Comparison of ENCODE assay signal across 1 cellular context in the genomic region with DNA sequence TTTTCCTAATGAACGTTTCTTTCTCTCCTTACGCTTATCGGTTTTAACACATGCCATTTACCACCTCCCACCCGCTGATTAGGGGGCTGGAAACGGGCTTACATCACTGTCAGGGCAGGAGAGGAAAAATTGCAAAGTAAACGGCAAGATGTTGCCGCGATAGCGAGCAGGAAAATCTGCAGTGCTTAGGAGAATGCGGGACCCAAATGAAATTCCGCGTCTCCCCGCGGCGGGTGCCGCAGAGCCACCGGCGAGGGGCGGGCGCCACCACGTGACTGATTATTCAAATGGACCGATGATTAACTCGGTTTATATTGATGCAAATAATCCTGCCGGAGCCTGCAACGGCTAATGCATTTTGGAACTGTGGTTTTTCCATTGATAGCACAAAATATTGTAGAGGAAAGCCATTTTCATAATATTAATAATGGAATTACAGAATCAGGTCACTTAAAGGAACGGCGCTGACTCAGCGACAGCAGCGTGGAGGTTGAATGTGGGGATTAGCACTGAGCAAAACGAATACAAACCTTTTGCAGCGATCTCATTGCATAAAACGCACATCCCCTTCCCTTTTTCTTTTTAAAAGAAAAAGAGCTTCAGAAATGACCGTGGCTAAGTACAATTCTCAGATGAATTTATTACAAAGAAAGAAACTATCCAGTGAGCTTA.
TF ChIP-seq lines count a peak whose summit lies in the region.

No MANE protein-coding gene starts in this region.

TF ChIP-seq in K562, 482 proteins besides CTCF, POLR2A, EP300 and RAD21 (continued from another document and continues in another):
- TF ChIP-seq, protein P1, sequence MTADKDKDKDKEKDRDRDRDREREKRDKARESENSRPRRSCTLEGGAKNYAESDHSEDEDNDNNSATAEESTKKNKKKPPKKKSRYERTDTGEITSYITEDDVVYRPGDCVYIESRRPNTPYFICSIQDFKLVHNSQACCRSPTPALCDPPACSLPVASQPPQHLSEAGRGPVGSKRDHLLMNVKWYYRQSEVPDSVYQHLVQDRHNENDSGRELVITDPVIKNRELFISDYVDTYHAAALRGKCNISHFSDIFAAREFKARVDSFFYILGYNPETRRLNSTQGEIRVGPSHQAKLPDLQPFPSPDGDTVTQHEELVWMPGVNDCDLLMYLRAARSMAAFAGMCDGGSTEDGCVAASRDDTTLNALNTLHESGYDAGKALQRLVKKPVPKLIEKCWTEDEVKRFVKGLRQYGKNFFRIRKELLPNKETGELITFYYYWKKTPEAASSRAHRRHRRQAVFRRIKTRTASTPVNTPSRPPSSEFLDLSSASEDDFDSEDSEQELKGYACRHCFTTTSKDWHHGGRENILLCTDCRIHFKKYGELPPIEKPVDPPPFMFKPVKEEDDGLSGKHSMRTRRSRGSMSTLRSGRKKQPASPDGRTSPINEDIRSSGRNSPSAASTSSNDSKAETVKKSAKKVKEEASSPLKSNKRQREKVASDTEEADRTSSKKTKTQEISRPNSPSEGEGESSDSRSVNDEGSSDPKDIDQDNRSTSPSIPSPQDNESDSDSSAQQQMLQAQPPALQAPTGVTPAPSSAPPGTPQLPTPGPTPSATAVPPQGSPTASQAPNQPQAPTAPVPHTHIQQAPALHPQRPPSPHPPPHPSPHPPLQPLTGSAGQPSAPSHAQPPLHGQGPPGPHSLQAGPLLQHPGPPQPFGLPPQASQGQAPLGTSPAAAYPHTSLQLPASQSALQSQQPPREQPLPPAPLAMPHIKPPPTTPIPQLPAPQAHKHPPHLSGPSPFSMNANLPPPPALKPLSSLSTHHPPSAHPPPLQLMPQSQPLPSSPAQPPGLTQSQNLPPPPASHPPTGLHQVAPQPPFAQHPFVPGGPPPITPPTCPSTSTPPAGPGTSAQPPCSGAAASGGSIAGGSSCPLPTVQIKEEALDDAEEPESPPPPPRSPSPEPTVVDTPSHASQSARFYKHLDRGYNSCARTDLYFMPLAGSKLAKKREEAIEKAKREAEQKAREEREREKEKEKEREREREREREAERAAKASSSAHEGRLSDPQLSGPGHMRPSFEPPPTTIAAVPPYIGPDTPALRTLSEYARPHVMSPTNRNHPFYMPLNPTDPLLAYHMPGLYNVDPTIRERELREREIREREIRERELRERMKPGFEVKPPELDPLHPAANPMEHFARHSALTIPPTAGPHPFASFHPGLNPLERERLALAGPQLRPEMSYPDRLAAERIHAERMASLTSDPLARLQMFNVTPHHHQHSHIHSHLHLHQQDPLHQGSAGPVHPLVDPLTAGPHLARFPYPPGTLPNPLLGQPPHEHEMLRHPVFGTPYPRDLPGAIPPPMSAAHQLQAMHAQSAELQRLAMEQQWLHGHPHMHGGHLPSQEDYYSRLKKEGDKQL (CRISPR knock-in tag; IDR thresholded peaks at IDR 0.05; ENCODE audit: borderline replicate concordance), result no peak
- TF ChIP-seq BDP1 (IDR thresholded peaks at IDR 0.05; ENCODE audit: insufficient read depth, insufficient read length) (no peak), SREBF1 (IDR thresholded peaks at IDR 0.05; ENCODE audit: borderline replicate concordance, low read depth, low read length) (no peak), TOE1 (IDR thresholded peaks at IDR 0.05; ENCODE audit: borderline replicate concordance) (peak; percentile 80; the same call in 1 of the 2 replicates), TOE1 (CRISPR knock-in tag; IDR thresholded peaks at IDR 0.05; ENCODE audit: borderline replicate concordance, low read depth) (no peak), HIVEP1 (CRISPR knock-in tag; IDR thresholded peaks at IDR 0.05) (no peak), MYC (IDR thresholded peaks at IDR 0.05; ENCODE audit: low read depth, low read length) (no peak), MYC (CRISPR knock-in tag; IDR thresholded peaks at IDR 0.05; ENCODE audit: borderline replicate concordance, low read depth) (no peak), SIN3A (IDR thresholded peaks at IDR 0.05; ENCODE audit: borderline replicate concordance in 2 of 2, control insufficient read depth in 1 of 2, low read depth in 2 of 2, low read length in 2 of 2) (no peak), ZKSCAN8 (CRISPR knock-in tag; IDR thresholded peaks at IDR 0.05) (no peak), NFIC (IDR thresholded peaks at IDR 0.05) (no peak), MED1 (CRISPR knock-in tag; IDR thresholded peaks at IDR 0.05; ENCODE audit: borderline replicate concordance) (no peak), SMARCE1 (IDR thresholded peaks at IDR 0.05) (peak; percentile 40; the same call in 1 of the 2 replicates), ZNF445 (CRISPR knock-in tag; IDR thresholded peaks at IDR 0.05; ENCODE audit: low read depth) (no peak), SMARCC2 (IDR thresholded peaks at IDR 0.05; ENCODE audit: low read depth) (no peak), EGR1 (conservative IDR thresholded peaks at IDR 0.05) (no peak), CHD4 (IDR thresholded peaks at IDR 0.05; ENCODE audit: insufficient read depth, insufficient replicate concordance, low read depth, low read length, poor library complexity, severe bottlenecking) (no peak), ZNF75A (CRISPR knock-in tag; IDR thresholded peaks at IDR 0.05) (no peak), RCOR1 (IDR thresholded peaks at IDR 0.05; ENCODE audit: borderline replicate concordance in 1 of 2, low read depth in 2 of 2, low read length in 2 of 2) (peak in 1 of 2 experiments; percentile 69; a peak in 1 of 4 replicates), KLF16 (IDR thresholded peaks at IDR 0.05) (0 out of 2 replicates have a peak, but pooled peaks have one; percentile 16), JUN (IDR thresholded peaks at IDR 0.05; ENCODE audit: borderline replicate concordance, low read depth, low read length) (0 out of 2 replicates have a peak, but pooled peaks have one; percentile 8), JUN (CRISPR knock-in tag; IDR thresholded peaks at IDR 0.05; ENCODE audit: borderline replicate concordance) (no peak), THRAP3 (IDR thresholded peaks at IDR 0.05; ENCODE audit: borderline replicate concordance) (no peak), TGIF2 (CRISPR knock-in tag; IDR thresholded peaks at IDR 0.05) (no peak), ZNF217 (CRISPR knock-in tag; IDR thresholded peaks at IDR 0.05) (no peak), RAD51 (IDR thresholded peaks at IDR 0.05; ENCODE audit: borderline replicate concordance, low read depth) (peak; percentile 80), ZNF253 (CRISPR knock-in tag; conservative IDR thresholded peaks at IDR 0.05) (no peak), ZNF79 (CRISPR knock-in tag; IDR thresholded peaks at IDR 0.05; ENCODE audit: low read depth) (no peak), HCFC1 (IDR thresholded peaks at IDR 0.05; ENCODE audit: low read depth, low read length) (no peak), KAT7 (CRISPR knock-in tag; IDR thresholded peaks at IDR 0.05; ENCODE audit: borderline replicate concordance) (no peak)
- TF ChIP-seq, protein P2, sequence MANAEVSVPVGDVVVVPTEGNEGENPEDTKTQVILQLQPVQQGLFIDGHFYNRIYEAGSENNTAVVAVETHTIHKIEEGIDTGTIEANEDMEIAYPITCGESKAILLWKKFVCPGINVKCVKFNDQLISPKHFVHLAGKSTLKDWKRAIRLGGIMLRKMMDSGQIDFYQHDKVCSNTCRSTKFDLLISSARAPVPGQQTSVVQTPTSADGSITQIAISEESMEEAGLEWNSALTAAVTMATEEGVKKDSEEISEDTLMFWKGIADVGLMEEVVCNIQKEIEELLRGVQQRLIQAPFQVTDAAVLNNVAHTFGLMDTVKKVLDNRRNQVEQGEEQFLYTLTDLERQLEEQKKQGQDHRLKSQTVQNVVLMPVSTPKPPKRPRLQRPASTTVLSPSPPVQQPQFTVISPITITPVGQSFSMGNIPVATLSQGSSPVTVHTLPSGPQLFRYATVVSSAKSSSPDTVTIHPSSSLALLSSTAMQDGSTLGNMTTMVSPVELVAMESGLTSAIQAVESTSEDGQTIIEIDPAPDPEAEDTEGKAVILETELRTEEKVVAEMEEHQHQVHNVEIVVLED (CRISPR knock-in tag; IDR thresholded peaks at IDR 0.05), result no peak
- TF ChIP-seq, protein P3, sequence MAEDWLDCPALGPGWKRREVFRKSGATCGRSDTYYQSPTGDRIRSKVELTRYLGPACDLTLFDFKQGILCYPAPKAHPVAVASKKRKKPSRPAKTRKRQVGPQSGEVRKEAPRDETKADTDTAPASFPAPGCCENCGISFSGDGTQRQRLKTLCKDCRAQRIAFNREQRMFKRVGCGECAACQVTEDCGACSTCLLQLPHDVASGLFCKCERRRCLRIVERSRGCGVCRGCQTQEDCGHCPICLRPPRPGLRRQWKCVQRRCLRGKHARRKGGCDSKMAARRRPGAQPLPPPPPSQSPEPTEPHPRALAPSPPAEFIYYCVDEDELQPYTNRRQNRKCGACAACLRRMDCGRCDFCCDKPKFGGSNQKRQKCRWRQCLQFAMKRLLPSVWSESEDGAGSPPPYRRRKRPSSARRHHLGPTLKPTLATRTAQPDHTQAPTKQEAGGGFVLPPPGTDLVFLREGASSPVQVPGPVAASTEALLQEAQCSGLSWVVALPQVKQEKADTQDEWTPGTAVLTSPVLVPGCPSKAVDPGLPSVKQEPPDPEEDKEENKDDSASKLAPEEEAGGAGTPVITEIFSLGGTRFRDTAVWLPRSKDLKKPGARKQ (CRISPR knock-in tag; IDR thresholded peaks at IDR 0.05), result no peak
- TF ChIP-seq, protein P4, sequence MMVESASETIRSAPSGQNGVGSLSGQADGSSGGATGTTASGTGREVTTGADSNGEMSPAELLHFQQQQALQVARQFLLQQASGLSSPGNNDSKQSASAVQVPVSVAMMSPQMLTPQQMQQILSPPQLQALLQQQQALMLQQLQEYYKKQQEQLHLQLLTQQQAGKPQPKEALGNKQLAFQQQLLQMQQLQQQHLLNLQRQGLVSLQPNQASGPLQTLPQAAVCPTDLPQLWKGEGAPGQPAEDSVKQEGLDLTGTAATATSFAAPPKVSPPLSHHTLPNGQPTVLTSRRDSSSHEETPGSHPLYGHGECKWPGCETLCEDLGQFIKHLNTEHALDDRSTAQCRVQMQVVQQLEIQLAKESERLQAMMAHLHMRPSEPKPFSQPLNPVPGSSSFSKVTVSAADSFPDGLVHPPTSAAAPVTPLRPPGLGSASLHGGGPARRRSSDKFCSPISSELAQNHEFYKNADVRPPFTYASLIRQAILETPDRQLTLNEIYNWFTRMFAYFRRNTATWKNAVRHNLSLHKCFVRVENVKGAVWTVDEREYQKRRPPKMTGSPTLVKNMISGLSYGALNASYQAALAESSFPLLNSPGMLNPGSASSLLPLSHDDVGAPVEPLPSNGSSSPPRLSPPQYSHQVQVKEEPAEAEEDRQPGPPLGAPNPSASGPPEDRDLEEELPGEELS (CRISPR knock-in tag; IDR thresholded peaks at IDR 0.05; ENCODE audit: borderline replicate concordance), result no peak
- TF ChIP-seq, protein P5, sequence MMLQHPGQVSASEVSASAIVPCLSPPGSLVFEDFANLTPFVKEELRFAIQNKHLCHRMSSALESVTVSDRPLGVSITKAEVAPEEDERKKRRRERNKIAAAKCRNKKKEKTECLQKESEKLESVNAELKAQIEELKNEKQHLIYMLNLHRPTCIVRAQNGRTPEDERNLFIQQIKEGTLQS (IDR thresholded peaks at IDR 0.05), result peak; percentile 48; the same call in 1 of the 2 replicates
- TF ChIP-seq, protein P5 (CRISPR knock-in tag; conservative IDR thresholded peaks at IDR 0.05), result no peak
- TF ChIP-seq, protein P6, sequence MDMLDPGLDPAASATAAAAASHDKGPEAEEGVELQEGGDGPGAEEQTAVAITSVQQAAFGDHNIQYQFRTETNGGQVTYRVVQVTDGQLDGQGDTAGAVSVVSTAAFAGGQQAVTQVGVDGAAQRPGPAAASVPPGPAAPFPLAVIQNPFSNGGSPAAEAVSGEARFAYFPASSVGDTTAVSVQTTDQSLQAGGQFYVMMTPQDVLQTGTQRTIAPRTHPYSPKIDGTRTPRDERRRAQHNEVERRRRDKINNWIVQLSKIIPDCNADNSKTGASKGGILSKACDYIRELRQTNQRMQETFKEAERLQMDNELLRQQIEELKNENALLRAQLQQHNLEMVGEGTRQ (CRISPR knock-in tag; IDR thresholded peaks at IDR 0.05), result peak; percentile 84
- TF ChIP-seq, protein P7, sequence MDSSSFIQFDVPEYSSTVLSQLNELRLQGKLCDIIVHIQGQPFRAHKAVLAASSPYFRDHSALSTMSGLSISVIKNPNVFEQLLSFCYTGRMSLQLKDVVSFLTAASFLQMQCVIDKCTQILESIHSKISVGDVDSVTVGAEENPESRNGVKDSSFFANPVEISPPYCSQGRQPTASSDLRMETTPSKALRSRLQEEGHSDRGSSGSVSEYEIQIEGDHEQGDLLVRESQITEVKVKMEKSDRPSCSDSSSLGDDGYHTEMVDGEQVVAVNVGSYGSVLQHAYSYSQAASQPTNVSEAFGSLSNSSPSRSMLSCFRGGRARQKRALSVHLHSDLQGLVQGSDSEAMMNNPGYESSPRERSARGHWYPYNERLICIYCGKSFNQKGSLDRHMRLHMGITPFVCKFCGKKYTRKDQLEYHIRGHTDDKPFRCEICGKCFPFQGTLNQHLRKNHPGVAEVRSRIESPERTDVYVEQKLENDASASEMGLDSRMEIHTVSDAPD (CRISPR knock-in tag; IDR thresholded peaks at IDR 0.05), result no peak
- TF ChIP-seq, protein P8, sequence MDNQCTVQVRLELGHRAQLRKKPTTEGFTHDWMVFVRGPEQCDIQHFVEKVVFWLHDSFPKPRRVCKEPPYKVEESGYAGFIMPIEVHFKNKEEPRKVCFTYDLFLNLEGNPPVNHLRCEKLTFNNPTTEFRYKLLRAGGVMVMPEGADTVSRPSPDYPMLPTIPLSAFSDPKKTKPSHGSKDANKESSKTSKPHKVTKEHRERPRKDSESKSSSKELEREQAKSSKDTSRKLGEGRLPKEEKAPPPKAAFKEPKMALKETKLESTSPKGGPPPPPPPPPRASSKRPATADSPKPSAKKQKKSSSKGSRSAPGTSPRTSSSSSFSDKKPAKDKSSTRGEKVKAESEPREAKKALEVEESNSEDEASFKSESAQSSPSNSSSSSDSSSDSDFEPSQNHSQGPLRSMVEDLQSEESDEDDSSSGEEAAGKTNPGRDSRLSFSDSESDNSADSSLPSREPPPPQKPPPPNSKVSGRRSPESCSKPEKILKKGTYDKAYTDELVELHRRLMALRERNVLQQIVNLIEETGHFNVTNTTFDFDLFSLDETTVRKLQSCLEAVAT (IDR thresholded peaks at IDR 0.05), result no peak
- TF ChIP-seq, protein P9, sequence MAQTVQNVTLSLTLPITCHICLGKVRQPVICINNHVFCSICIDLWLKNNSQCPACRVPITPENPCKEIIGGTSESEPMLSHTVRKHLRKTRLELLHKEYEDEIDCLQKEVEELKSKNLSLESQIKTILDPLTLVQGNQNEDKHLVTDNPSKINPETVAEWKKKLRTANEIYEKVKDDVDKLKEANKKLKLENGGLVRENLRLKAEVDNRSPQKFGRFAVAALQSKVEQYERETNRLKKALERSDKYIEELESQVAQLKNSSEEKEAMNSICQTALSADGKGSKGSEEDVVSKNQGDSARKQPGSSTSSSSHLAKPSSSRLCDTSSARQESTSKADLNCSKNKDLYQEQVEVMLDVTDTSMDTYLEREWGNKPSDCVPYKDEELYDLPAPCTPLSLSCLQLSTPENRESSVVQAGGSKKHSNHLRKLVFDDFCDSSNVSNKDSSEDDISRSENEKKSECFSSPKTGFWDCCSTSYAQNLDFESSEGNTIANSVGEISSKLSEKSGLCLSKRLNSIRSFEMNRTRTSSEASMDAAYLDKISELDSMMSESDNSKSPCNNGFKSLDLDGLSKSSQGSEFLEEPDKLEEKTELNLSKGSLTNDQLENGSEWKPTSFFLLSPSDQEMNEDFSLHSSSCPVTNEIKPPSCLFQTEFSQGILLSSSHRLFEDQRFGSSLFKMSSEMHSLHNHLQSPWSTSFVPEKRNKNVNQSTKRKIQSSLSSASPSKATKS (CRISPR knock-in tag; IDR thresholded peaks at IDR 0.05), result no peak
